10 cellular contexts compared by ENCODE assay signal in the genomic region with DNA sequence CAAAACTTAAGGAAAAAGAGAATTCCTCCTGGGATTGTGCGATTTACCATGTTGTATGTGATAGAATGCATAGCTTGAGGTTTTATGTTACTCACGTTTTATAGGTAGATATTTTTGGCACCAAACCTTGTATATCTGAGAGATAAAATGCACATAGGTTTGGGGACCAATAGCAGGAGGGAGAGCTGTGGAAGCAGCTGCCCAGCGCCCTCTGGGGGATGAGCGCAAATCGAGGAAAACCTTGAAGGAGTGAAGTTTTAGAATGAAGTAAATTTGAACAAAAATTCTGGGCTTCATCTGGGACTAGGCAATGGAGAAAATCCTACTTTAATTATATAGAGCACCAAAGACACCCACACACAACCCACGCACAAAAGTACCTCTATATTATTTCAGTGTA.
A peak's percentile ranks its signal among the peaks of the same experiment; 100 is the strongest.
DNase-seq lines count a peak whose midpoint lies in the region; ATAC-seq and TF ChIP-seq lines count a peak whose summit lies in the region.
"Had no signal": no experiment of that assay in that cellular context is flagged by ENCODE, and none has a peak within 500 bp of the region (broad histone marks: within the 10 kb centered on the region; RNA-seq: fewer than 3 reads in every experiment).

No MANE protein-coding gene starts in this region.

- no peaks in the 10 kb centered on the region for H3K4me1 Mint-ChIP-seq in activated T-cell treated with anti-CD3 and anti-CD28 coated beads, Interleukin-2, amount 50 U/mL, for 4 hours (ENCODE audit: low read depth)
- no peaks in the 10 kb centered on the region for H3K4me1 Mint-ChIP-seq in type B pancreatic cell (ENCODE audit: unreplicated experiment)
- H3K4me1 Mint-ChIP-seq: CD4-positive, alpha-beta memory T cell had no signal

- H3K4me3 Mint-ChIP-seq in activated T-cell treated with anti-CD3 and anti-CD28 coated beads, Interleukin-2, amount 50 U/mL, for 4 hours: no peak overlapping the region
- H3K4me3 Mint-ChIP-seq in type B pancreatic cell: no peak overlapping the region
- H3K4me3 Mint-ChIP-seq: CD4-positive, alpha-beta memory T cell had no signal

- DNase-seq in activated T-cell treated with anti-CD3 and anti-CD28 coated beads for 48 hours (ENCODE audit: low read depth): peak; percentile 2
- no peak for DNase-seq in activated T-cell treated with anti-CD3 and anti-CD28 coated beads, Interleukin-2, amount 50 U/mL, for 4 hours
- peak; percentile 23 for DNase-seq in NCI-H1694 (lab: John Stamatoyannopoulos, UW)
- peak; percentile 19 for DNase-seq in cerebellum (ENCODE audit: low spot score)
- DNase-seq in type B pancreatic cell (ENCODE audit: extremely low spot score, unreplicated experiment): no peak
- DNase-seq in stimulated activated CD4-positive, alpha-beta T cell treated with anti-CD3 and anti-CD28 coated beads, Interleukin-4, amount 100 ng/mL, for 4 hours: no peak
- DNase-seq in activated CD4-positive, alpha-beta T cell treated with anti-CD3 and anti-CD28 coated beads, Interleukin-2, amount 50 U/mL, for 48 hours: no peak
- DNase-seq: CD4-positive, alpha-beta memory T cell; NCI-H2227 treated with DMSO at 0.1 percent for 48 hours had no signal

- H3K27me3 Mint-ChIP-seq in activated T-cell treated with anti-CD3 and anti-CD28 coated beads, Interleukin-2, amount 50 U/mL, for 4 hours (ENCODE audit: low read depth): no peaks in the 10 kb centered on the region
- H3K27me3 Mint-ChIP-seq in type B pancreatic cell: no peaks in the 10 kb centered on the region
- H3K27me3 Mint-ChIP-seq: CD4-positive, alpha-beta memory T cell had no signal

- no peaks in the 10 kb centered on the region for H3K9me3 Mint-ChIP-seq in activated T-cell treated with anti-CD3 and anti-CD28 coated beads, Interleukin-2, amount 50 U/mL, for 4 hours
- H3K9me3 Mint-ChIP-seq in type B pancreatic cell: no peaks in the 10 kb centered on the region

- H3K36me3 Mint-ChIP-seq in activated T-cell treated with anti-CD3 and anti-CD28 coated beads, Interleukin-2, amount 50 U/mL, for 4 hours (ENCODE audit: insufficient read depth): no peaks in the 10 kb centered on the region
- no peaks in the 10 kb centered on the region for H3K36me3 Mint-ChIP-seq in type B pancreatic cell
- H3K36me3 Mint-ChIP-seq: CD4-positive, alpha-beta memory T cell had no signal

- ATAC-seq in activated T-cell treated with anti-CD3 and anti-CD28 coated beads, Interleukin-2, amount 50 U/mL, for 4 hours: no peak
- ATAC-seq in HG02981 (IDR thresholded peaks at IDR 0.05; ENCODE audit: unreplicated experiment): no peak

- H3K27ac Mint-ChIP-seq in type B pancreatic cell: no peak overlapping the region
- H3K27ac Mint-ChIP-seq: CD4-positive, alpha-beta memory T cell had no signal

- peak; percentile 69 for TF ChIP-seq CTCF in type B pancreatic cell (conservative IDR thresholded peaks at IDR 0.05)

Comparison
In these comparisons a context has a peak if more than half of its experiments do, and no peak if none do; other contexts are left out.
1. DNase-seq: peak in activated T-cell treated with anti-CD3 and anti-CD28 coated beads for 48 hours (single experiment), NCI-H1694 (single experiment) and cerebellum (single experiment); none in activated T-cell treated with anti-CD3 and anti-CD28 coated beads, Interleukin-2, amount 50 U/mL, for 4 hours (single experiment), type B pancreatic cell (single experiment), stimulated activated CD4-positive, alpha-beta T cell treated with anti-CD3 and anti-CD28 coated beads, Interleukin-4, amount 100 ng/mL, for 4 hours (0 of 2) and activated CD4-positive, alpha-beta T cell treated with anti-CD3 and anti-CD28 coated beads, Interleukin-2, amount 50 U/mL, for 48 hours (0 of 2).